In the genomic region with DNA sequence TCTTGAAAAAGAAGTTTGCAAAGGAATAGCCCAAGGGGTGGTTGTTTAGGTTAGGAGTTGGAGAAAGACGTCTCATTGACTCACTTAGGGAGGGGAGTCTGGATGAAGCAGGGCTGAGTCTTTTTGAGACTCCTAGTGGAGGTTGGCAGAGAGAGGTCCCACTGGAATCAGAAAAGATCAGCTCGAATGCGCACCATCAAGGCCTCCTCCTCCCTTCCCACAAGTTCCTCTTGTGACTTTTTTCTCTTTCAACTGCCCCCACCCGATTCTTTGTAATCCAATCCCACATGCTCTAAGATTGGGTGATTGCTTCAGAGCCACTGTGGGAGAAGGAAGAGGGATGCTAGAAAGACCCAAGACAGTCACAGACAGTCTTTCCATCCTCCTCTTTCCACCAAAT, we compare ENCODE assay signal across 8 cellular contexts. TPM values are rescaled to one million over a fixed set of nuclear protein-coding genes. Genes with fewer than 3 reads are reported as not detected.
DNase-seq lines count a peak whose midpoint lies in the region; ATAC-seq lines count a peak whose summit lies in the region.

No MANE protein-coding gene starts in this region.

- H3K4me1 ChIP-seq in ACC112 (ENCODE audit: control insufficient read depth, insufficient read depth, low read length, unreplicated experiment), result peaks cover 26% of the 10 kb centered on the region

- WGBS in adipose tissue, 3 donors, result 12 to 55% (median 21%) methylated on average over 4 of the region's 4 CpGs

- H3K79me2 ChIP-seq in ACC112 (ENCODE audit: control insufficient read depth, insufficient read depth, low read length, unreplicated experiment), result peaks cover 4% of the 10 kb centered on the region

- peak overlapping the region; percentile 92 for H3K4me3 ChIP-seq in ACC112 (ENCODE audit: low read depth, low read length)

- peaks cover 10% of the 10 kb centered on the region; the same call in 1 of the 2 replicates for H3K36me3 ChIP-seq in ACC112 (ENCODE audit: insufficient read depth, low read length)

- DNase-seq in HuH-7 (ENCODE audit: low spot score) (peak; percentile 43), hepatic stellate cell (ENCODE audit: low spot score) (peak; percentile 80), smooth muscle cell of the brain vasculature (ENCODE audit: low read depth, low spot score) (peak; percentile 47), glomerular visceral epithelial cell (ENCODE audit: extremely low spot score) (no peak)

- no peak overlapping the region for H2AFZ ChIP-seq in ACC112 (ENCODE audit: low read length, unreplicated experiment)

- H3K27me3 ChIP-seq in ACC112 (ENCODE audit: insufficient read depth, low read length), result no peaks in the 10 kb centered on the region

- ATAC-seq in GM21528 (IDR thresholded peaks at IDR 0.05; ENCODE audit: low FRiP score, unreplicated experiment) (no peak), GM19463 (IDR thresholded peaks at IDR 0.05; ENCODE audit: unreplicated experiment) (no peak)

- H3K27ac ChIP-seq in ACC112 (ENCODE audit: low read depth, low read length), result peak overlapping the region; percentile 80
- peak overlapping the region; percentile 8 for H3K27ac ChIP-seq in adipose tissue (ENCODE audit: low read depth, low read length)

RNA-seq across cellular contexts. Expression of a gene that starts 2.0 kb away (rescaled TPM):
- 10 to 100 TPM; 21.6 to 67.2 (median 44.0) TPM for polyA plus RNA-seq in adipose tissue

RNA-seq across cellular contexts. Expression of a gene that starts 14.5 kb away (rescaled TPM):
- not detected for polyA plus RNA-seq in adipose tissue

RNA-seq across cellular contexts. Expression of a gene that starts 26.4 kb away (rescaled TPM):
- 10 to 100 TPM; 14.4 to 56.1 (median 18.6) TPM for polyA plus RNA-seq in adipose tissue

RNA-seq across cellular contexts. Expression of a gene that starts 28.8 kb away (rescaled TPM):
- polyA plus RNA-seq in adipose tissue, result under 1 TPM; 0.22 to 0.83 (median 0.25) TPM

RNA-seq across cellular contexts. Expression of a gene that starts 29.9 kb away (rescaled TPM):
- under 1 TPM in 1 of 3 donors, not detected in 2; 0.07 TPM for polyA plus RNA-seq in adipose tissue
